In genomic region chr3:2856793-2857135, GRCh38 we compare ENCODE assay signal across 17 cellular contexts.
DNase-seq lines count a peak whose midpoint lies in the region; ATAC-seq lines count a peak whose summit lies in the region.
"Had no signal": no experiment of that assay in that cellular context is flagged by ENCODE, and none has a peak within 500 bp of the region (broad histone marks: within the 10 kb centered on the region; RNA-seq: fewer than 3 reads in every experiment).

No MANE protein-coding gene starts in this region.

- H3K23ac ChIP-seq in mesendoderm (ENCODE audit: low read length): no peak overlapping the region
- no peak overlapping the region for H3K23ac ChIP-seq in neuronal stem cell (ENCODE audit: low read depth, low read length, poor library complexity)

- no peaks in the 10 kb centered on the region for H3K36me3 ChIP-seq in mesendoderm (ENCODE audit: control insufficient read depth, insufficient read depth, low read length)
- H3K36me3 ChIP-seq in neuronal stem cell (replicated peaks in 1 of 2; ENCODE audit: control insufficient read depth in 2 of 2, insufficient read depth in 2 of 2, low read length in 2 of 2): no peaks in the 10 kb centered on the region
- H3K36me3 ChIP-seq: HAP-1 had no signal

- H2AK5ac ChIP-seq in mesendoderm (ENCODE audit: low read length) (no peak overlapping the region), neuronal stem cell (ENCODE audit: low read depth, low read length) (no peak overlapping the region)

- DNase-seq in HT1080 (ENCODE audit: low read depth) (peak; percentile 29), mesendoderm (no peak), neuronal stem cell (ENCODE audit: low spot score) (no peak), NOMO-1 (lab: John Stamatoyannopoulos, UW; ENCODE audit: unreplicated experiment in 2 of 2) (no peak)
- DNase-seq: ACHN; Caco-2; CD4-positive, alpha-beta T cell; DMS79 treated with DMSO at 0.1 percent for 48 hours; EL; GM23248; KBM-7 had no signal

- no peak overlapping the region for H3K4me3 ChIP-seq in mesendoderm (ENCODE audit: low read length)
- H3K4me3 ChIP-seq in neuronal stem cell (ENCODE audit: low read length in 2 of 2): no peak overlapping the region
- H3K4me3 ChIP-seq: GM23248, HAP-1 had no signal

- H3K27me3 ChIP-seq in mesendoderm (ENCODE audit: insufficient read depth, low read length, poor library complexity): no peaks in the 10 kb centered on the region
- H3K27me3 ChIP-seq in neuronal stem cell (ENCODE audit: control insufficient read depth in 3 of 3, insufficient read depth in 3 of 3, low read depth in 1 of 3, low read length in 3 of 3): no peaks in the 10 kb centered on the region

- H3K27ac ChIP-seq in mesendoderm (ENCODE audit: low read depth, low read length) (no peak overlapping the region), neuronal stem cell (replicated peaks; ENCODE audit: low read length) (no peak overlapping the region)
- H3K27ac ChIP-seq: C4-2B, GM23248 had no signal

- no peak overlapping the region for H2BK12ac ChIP-seq in neuronal stem cell (ENCODE audit: low read length)

- H2BK15ac ChIP-seq in mesendoderm (replicated peaks; ENCODE audit: low read depth): no peak overlapping the region
- no peak overlapping the region for H2BK15ac ChIP-seq in neuronal stem cell (ENCODE audit: low read length)

- no peak overlapping the region for H2BK120ac ChIP-seq in mesendoderm (ENCODE audit: low read depth, low read length)
- no peak overlapping the region for H2BK120ac ChIP-seq in neuronal stem cell (ENCODE audit: low read depth, low read length)

- H3K14ac ChIP-seq in neuronal stem cell (ENCODE audit: low read length): no peak overlapping the region

- H3K4ac ChIP-seq in mesendoderm (ENCODE audit: low read depth, low read length) (no peak overlapping the region), neuronal stem cell (ENCODE audit: low read length) (no peak overlapping the region)

- H4K5ac ChIP-seq in mesendoderm (ENCODE audit: low read length): no peak overlapping the region

- H3K56ac ChIP-seq in mesendoderm (ENCODE audit: low read length): peak overlapping the region; percentile 22

- H3K79me2 ChIP-seq in mesendoderm (ENCODE audit: control insufficient read depth, insufficient read depth, low read length): no peaks in the 10 kb centered on the region

- no CpG with 5 or more reads among the region's 3 CpGs for WGBS in mesendoderm (ENCODE audit: extremely low coverage, insufficient coverage, low lambda C conversion rate)
- no CpG with 5 or more reads among the region's 3 CpGs for WGBS in neuronal stem cell (ENCODE audit: extremely low coverage in 2 of 2, insufficient read length in 2 of 2, insufficient replicate concordance in 1 of 2), 2 donors

- no peaks in the 10 kb centered on the region for H3K9me3 ChIP-seq in neuronal stem cell (replicated peaks in 1 of 2; ENCODE audit: control insufficient read depth in 2 of 2, insufficient read depth in 1 of 2, low read depth in 1 of 2, low read length in 2 of 2)
- H3K9me3 ChIP-seq: Caco-2, HAP-1 had no signal

- H3K18ac ChIP-seq in mesendoderm (ENCODE audit: low read length) (no peak overlapping the region), neuronal stem cell (ENCODE audit: low read length) (no peak overlapping the region)

- H4K8ac ChIP-seq in mesendoderm (ENCODE audit: low read depth, low read length) (no peak overlapping the region), neuronal stem cell (ENCODE audit: low read depth, low read length) (no peak overlapping the region)

- H3K9ac ChIP-seq in mesendoderm (ENCODE audit: low read length) (no peak overlapping the region), neuronal stem cell (ENCODE audit: low read depth, low read length, poor library complexity) (no peak overlapping the region)
- H3K9ac ChIP-seq: GM23248 had no signal

- ATAC-seq in HG03045 (IDR thresholded peaks at IDR 0.05; ENCODE audit: unreplicated experiment) (no peak), HG03025 (IDR thresholded peaks at IDR 0.05; ENCODE audit: low FRiP score, unreplicated experiment) (no peak), GM19452 (IDR thresholded peaks at IDR 0.05; ENCODE audit: unreplicated experiment) (no peak)
- ATAC-seq: HepG2 had no signal

- H2BK5ac ChIP-seq in mesendoderm (ENCODE audit: low read length) (no peak overlapping the region), neuronal stem cell (ENCODE audit: low read length) (no peak overlapping the region)

- no peak overlapping the region for H4K91ac ChIP-seq in neuronal stem cell (ENCODE audit: low read depth, low read length, poor library complexity)

- H2AFZ ChIP-seq in neuronal stem cell (ENCODE audit: low read length): peak overlapping the region; percentile 61
- H2AFZ ChIP-seq: GM23248 had no signal

- no peaks in the 10 kb centered on the region for H3K79me1 ChIP-seq in mesendoderm (ENCODE audit: low read length)
- no peaks in the 10 kb centered on the region for H3K79me1 ChIP-seq in neuronal stem cell (ENCODE audit: low read depth, low read length)

- no peak overlapping the region for H3K4me2 ChIP-seq in mesendoderm (ENCODE audit: low read length)
- no peak overlapping the region for H3K4me2 ChIP-seq in neuronal stem cell (ENCODE audit: insufficient read depth, low read length, poor library complexity, severe bottlenecking)

- H3K4me1 ChIP-seq in mesendoderm (ENCODE audit: control insufficient read depth, low read depth, low read length) (no peaks in the 10 kb centered on the region), neuronal stem cell (ENCODE audit: control insufficient read depth in 2 of 2, insufficient read depth in 1 of 2, low read depth in 1 of 2, low read length in 2 of 2) (no peaks in the 10 kb centered on the region)
- H3K4me1 ChIP-seq: HAP-1 had no signal
